Comparison of ENCODE assay signal across 27 cellular contexts in the genomic region with DNA sequence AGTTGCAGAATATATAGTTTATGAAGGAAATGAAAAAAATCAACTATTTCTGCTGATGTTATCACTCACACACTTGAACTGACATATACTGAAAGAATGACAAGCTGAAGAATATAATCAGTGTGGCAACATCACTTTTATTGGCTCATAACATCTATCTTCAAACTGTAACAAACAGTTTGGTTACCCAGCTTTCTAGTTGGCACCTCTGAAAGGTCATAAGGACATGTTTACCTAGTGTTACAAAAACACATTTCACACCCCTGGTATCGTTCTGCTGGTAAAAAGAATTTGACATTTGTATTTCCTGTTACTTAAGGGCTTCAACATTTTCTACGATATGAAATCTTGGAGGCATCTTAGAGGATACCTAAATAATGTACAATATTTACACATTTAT.
"Had no signal": no experiment of that assay in that cellular context is flagged by ENCODE, and none has a peak within 500 bp of the region (broad histone marks: within the 10 kb centered on the region; RNA-seq: fewer than 3 reads in every experiment).

No MANE protein-coding gene starts in this region.

- H3K27me3 Mint-ChIP-seq: stimulated activated memory B cell treated with anti-CD40 and anti-IgM and Interleukin-4, amounts not matched to agents 10 μg/mL and 1 μg/mL and 100 μg/mL, for 72 hours; stimulated activated naive CD8-positive, alpha-beta T cell treated with anti-CD3 and anti-CD28 coated beads, Interleukin-15, amount 100 ng/mL, for 72 hours; type B pancreatic cell had no signal

- H3K4me3 ChIP-seq: ovary, prostate gland, skin epidermis, uterus had no signal

- H3K9me3 ChIP-seq: neutrophil, ovary, prostate gland, uterus had no signal

- H3K36me3 Mint-ChIP-seq: activated naive CD4-positive, alpha-beta T cell treated with anti-CD3 and anti-CD28 coated beads, Interleukin-2, amount 50 U/mL, for 72 hours; brain; stimulated activated memory B cell treated with anti-CD40 and anti-IgM and Interleukin-4, amounts not matched to agents 10 μg/mL and 1 μg/mL and 100 μg/mL, for 72 hours; type B pancreatic cell had no signal

- FAIRE-seq: endometrium, islet of Langerhans had no signal

- H3K4me3 Mint-ChIP-seq: activated T-cell treated with anti-CD3 and anti-CD28 coated beads, Interleukin-2, amount 50 U/mL, for 72 hours; brain; nephron progenitor cell; stimulated activated memory B cell treated with anti-CD40 and anti-IgM and Interleukin-4, amounts not matched to agents 10 μg/mL and 1 μg/mL and 100 μg/mL, for 72 hours; stimulated activated naive CD8-positive, alpha-beta T cell treated with anti-CD3 and anti-CD28 coated beads, Interleukin-15, amount 100 ng/mL, for 72 hours; type B pancreatic cell had no signal

- ATAC-seq: activated naive CD4-positive, alpha-beta T cell treated with anti-CD3 and anti-CD28 coated beads, Interleukin-2, amount 50 U/mL, for 72 hours; activated T-cell treated with anti-CD3 and anti-CD28 coated beads, Interleukin-2, amount 50 U/mL, for 72 hours; left ventricle myocardium superior; sciatic nerve; stimulated activated memory B cell treated with anti-CD40 and anti-IgM and Interleukin-4, amounts not matched to agents 10 μg/mL and 1 μg/mL and 100 μg/mL, for 72 hours; stimulated activated naive CD8-positive, alpha-beta T cell treated with anti-CD3 and anti-CD28 coated beads, Interleukin-15, amount 100 ng/mL, for 72 hours had no signal

- H3K27me3 ChIP-seq: neutrophil, ovary, uterus had no signal

- DNase-seq: activated CD4-positive, alpha-beta T cell treated with anti-CD3 and anti-CD28 coated beads for 4 hours; activated CD4-positive, alpha-beta T cell treated with anti-CD3 and anti-CD28 coated beads, Interleukin-2, amount 50 U/mL, for 4 hours; activated naive CD4-positive, alpha-beta T cell; activated T-cell treated with anti-CD3 and anti-CD28 coated beads for 4 hours; activated T-cell treated with anti-CD3 and anti-CD28 coated beads, Interleukin-2, amount 50 U/mL, for 72 hours; aorta; dermis blood vessel endothelial cell; effector CD4-positive, alpha-beta T cell; left ventricle myocardium superior; nephron progenitor cell; ovary; retina; stimulated activated CD4-positive, alpha-beta T cell treated with anti-CD3 and anti-CD28 coated beads, Interleukin-4, amount 100 ng/mL, for 4 hours; stimulated activated CD8-positive, alpha-beta memory T cell treated with anti-CD3 and anti-CD28 coated beads, Interleukin-4, amount 100 ng/mL, for 48 hours; stimulated activated naive CD8-positive, alpha-beta T cell treated with anti-CD3 and anti-CD28 coated beads, Interleukin-15, amount 100 ng/mL, for 72 hours; substantia nigra; uterus had no signal

- H3K36me3 ChIP-seq: neutrophil, ovary, prostate gland, uterus had no signal

- H3K4me1 ChIP-seq: prostate gland, uterus had no signal

- H3K4me1 Mint-ChIP-seq: nephron progenitor cell; stimulated activated memory B cell treated with anti-CD40 and anti-IgM and Interleukin-4, amounts not matched to agents 10 μg/mL and 1 μg/mL and 100 μg/mL, for 72 hours; stimulated activated naive CD8-positive, alpha-beta T cell treated with anti-CD3 and anti-CD28 coated beads, Interleukin-15, amount 100 ng/mL, for 72 hours had no signal

- H3K9me3 Mint-ChIP-seq: stimulated activated memory B cell treated with anti-CD40 and anti-IgM and Interleukin-4, amounts not matched to agents 10 μg/mL and 1 μg/mL and 100 μg/mL, for 72 hours; type B pancreatic cell had no signal

- H3K27ac Mint-ChIP-seq: activated naive CD4-positive, alpha-beta T cell treated with anti-CD3 and anti-CD28 coated beads, Interleukin-2, amount 50 U/mL, for 72 hours; activated T-cell treated with anti-CD3 and anti-CD28 coated beads, Interleukin-2, amount 50 U/mL, for 72 hours; brain; stimulated activated memory B cell treated with anti-CD40 and anti-IgM and Interleukin-4, amounts not matched to agents 10 μg/mL and 1 μg/mL and 100 μg/mL, for 72 hours; stimulated activated naive CD8-positive, alpha-beta T cell treated with anti-CD3 and anti-CD28 coated beads, Interleukin-15, amount 100 ng/mL, for 72 hours; type B pancreatic cell had no signal

- H3K27ac ChIP-seq: neutrophil, ovary, prostate gland, skin epidermis, uterus had no signal
